Comparison of ENCODE assay signal across 1 cellular context in the genomic region with DNA sequence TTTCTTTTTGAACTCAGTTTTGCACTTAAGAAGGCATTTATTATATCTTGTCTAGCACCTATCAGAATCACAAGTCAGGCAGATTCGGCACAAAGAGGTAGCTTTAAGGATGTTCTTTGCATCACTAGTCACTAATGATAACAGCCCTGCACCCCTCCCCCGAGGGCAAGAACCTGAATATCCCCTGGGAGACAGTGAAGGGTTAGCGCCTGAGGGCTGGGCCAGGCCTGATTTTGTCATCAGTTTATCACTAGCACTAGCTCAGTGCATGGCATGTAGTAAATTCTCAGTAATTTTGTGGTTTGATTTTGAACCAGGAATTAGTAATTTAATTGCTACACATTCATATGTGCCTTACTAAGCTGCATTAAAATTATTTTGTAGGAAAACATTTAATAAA.
TF ChIP-seq lines count a peak whose summit lies in the region.

No MANE protein-coding gene starts in this region.

TF ChIP-seq in IMR-90, 13 proteins besides CTCF, POLR2A, EP300 and RAD21 (continued from another document):
- TF ChIP-seq, protein P1, sequence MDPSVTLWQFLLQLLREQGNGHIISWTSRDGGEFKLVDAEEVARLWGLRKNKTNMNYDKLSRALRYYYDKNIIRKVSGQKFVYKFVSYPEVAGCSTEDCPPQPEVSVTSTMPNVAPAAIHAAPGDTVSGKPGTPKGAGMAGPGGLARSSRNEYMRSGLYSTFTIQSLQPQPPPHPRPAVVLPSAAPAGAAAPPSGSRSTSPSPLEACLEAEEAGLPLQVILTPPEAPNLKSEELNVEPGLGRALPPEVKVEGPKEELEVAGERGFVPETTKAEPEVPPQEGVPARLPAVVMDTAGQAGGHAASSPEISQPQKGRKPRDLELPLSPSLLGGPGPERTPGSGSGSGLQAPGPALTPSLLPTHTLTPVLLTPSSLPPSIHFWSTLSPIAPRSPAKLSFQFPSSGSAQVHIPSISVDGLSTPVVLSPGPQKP (IDR thresholded peaks at IDR 0.05; ENCODE audit: borderline replicate concordance, low read depth, low read length), result no peak
- TF ChIP-seq FOS (IDR thresholded peaks at IDR 0.05; ENCODE audit: low read depth, low read length) (no peak), RCOR1 (IDR thresholded peaks at IDR 0.05; ENCODE audit: insufficient replicate concordance, low read length) (no peak), MAFK (IDR thresholded peaks at IDR 0.05; ENCODE audit: low read depth, low read length) (no peak), CHD1 (IDR thresholded peaks at IDR 0.05; ENCODE audit: low read depth, low read length) (no peak), SMC3 (IDR thresholded peaks at IDR 0.05; ENCODE audit: low read depth, low read length) (no peak), CEBPB (IDR thresholded peaks at IDR 0.05; ENCODE audit: low read depth, low read length) (no peak), USF2 (IDR thresholded peaks at IDR 0.05; ENCODE audit: low read depth, low read length) (no peak), MAZ (IDR thresholded peaks at IDR 0.05; ENCODE audit: borderline replicate concordance, low read depth, low read length) (no peak), NFE2L2 (IDR thresholded peaks at IDR 0.05; ENCODE audit: low read depth, low read length) (no peak), RFX5 (IDR thresholded peaks at IDR 0.05; ENCODE audit: low read depth, low read length) (no peak), BHLHE40 (IDR thresholded peaks at IDR 0.05; ENCODE audit: low read depth, low read length) (no peak)
